In genomic region chr7:93622036-93622714, GRCh38 we compare ENCODE assay signal across 10 cellular contexts. TPM values are rescaled to one million over a fixed set of nuclear protein-coding genes. Genes with fewer than 3 reads are reported as not detected.
A peak's percentile ranks its signal among the peaks of the same experiment; 100 is the strongest.
DNase-seq lines count a peak whose midpoint lies in the region; ATAC-seq and TF ChIP-seq lines count a peak whose summit lies in the region.
"Had no signal": no experiment of that assay in that cellular context is flagged by ENCODE, and none has a peak within 500 bp of the region (broad histone marks: within the 10 kb centered on the region; RNA-seq: fewer than 3 reads in every experiment).

No MANE protein-coding gene starts in this region.

- 32% methylated on average over 10 of the region's 10 CpGs for WGBS in SK-N-SH (ENCODE audit: low lambda C conversion rate)

- no peaks in the 10 kb centered on the region for H3K79me2 ChIP-seq in KMS-11 (ENCODE audit: insufficient read depth, low read depth)
- H3K79me2 ChIP-seq in SK-N-SH (ENCODE audit: insufficient read depth): no peaks in the 10 kb centered on the region

- no peaks in the 10 kb centered on the region for H3K27me3 Mint-ChIP-seq in activated T-cell treated with anti-CD3 and anti-CD28 coated beads, Interleukin-2, amount 50 U/mL, for 72 hours (ENCODE audit: low read depth)
- peaks cover 0 to 6% (median 0%) of the 10 kb centered on the region in 5 donors for H3K27me3 Mint-ChIP-seq in naive thymus-derived CD4-positive, alpha-beta T cell

- POLR2A ChIA-PET in SK-N-SH (lab: Yijun Ruan, JAX): no interaction called here
- POLR2A ChIA-PET in naive thymus-derived CD4-positive, alpha-beta T cell (lab: Charles Lee): no interaction called here

- CTCF ChIA-PET in SK-N-SH (lab: Yijun Ruan, JAX): interaction anchor here (0.7 to 3.9 kb wide), 83 partner anchors 8 to 1860 kb away, joined by 3 to 49 read pairs (median 4); partner anchors contain the start of genes BET1, COL1A2, GNG11 and SGCE
- CTCF ChIA-PET in naive thymus-derived CD4-positive, alpha-beta T cell (lab: Charles Lee): no interaction called here

- TF ChIP-seq EP300 in SK-N-SH (IDR thresholded peaks at IDR 0.05; ENCODE audit: borderline replicate concordance in 1 of 2, low read depth in 1 of 2, low read length in 1 of 2): no peak

- H3K9me3 Mint-ChIP-seq in activated T-cell treated with anti-CD3 and anti-CD28 coated beads, Interleukin-2, amount 50 U/mL, for 72 hours: no peaks in the 10 kb centered on the region
- H3K9me3 Mint-ChIP-seq in naive thymus-derived CD4-positive, alpha-beta T cell: peaks cover 0 to 8% (median 0%) of the 10 kb centered on the region in 11 donors
- H3K9me3 Mint-ChIP-seq: activated B cell treated with CpG ODN at 0.5 μM for 24 hours had no signal

- no peaks in the 10 kb centered on the region for H3K4me1 Mint-ChIP-seq in activated T-cell treated with anti-CD3 and anti-CD28 coated beads, Interleukin-2, amount 50 U/mL, for 72 hours (ENCODE audit: low read depth)
- peaks cover 0 to 2% (median 0%) of the 10 kb centered on the region in 7 donors for H3K4me1 Mint-ChIP-seq in naive thymus-derived CD4-positive, alpha-beta T cell
- H3K4me1 Mint-ChIP-seq: activated B cell treated with CpG ODN at 0.5 μM for 24 hours had no signal

- H3K36me3 Mint-ChIP-seq in activated T-cell treated with anti-CD3 and anti-CD28 coated beads, Interleukin-2, amount 50 U/mL, for 72 hours (ENCODE audit: insufficient read depth in 2 of 2): peaks cover 0 to 1% of the 10 kb centered on the region in 2 donors
- H3K36me3 Mint-ChIP-seq in naive thymus-derived CD4-positive, alpha-beta T cell: no peaks in the 10 kb centered on the region

- TF ChIP-seq CTCF in KMS-11 (conservative IDR thresholded peaks at IDR 0.05; ENCODE audit: low read depth, low read length) (peak; percentile 80), SK-N-SH (IDR thresholded peaks at IDR 0.05) (peak; percentile 54)

- no peaks in the 10 kb centered on the region for H4K20me1 ChIP-seq in KMS-11 (ENCODE audit: insufficient read depth)
- H4K20me1 ChIP-seq in SK-N-SH (ENCODE audit: insufficient read depth): no peaks in the 10 kb centered on the region

- no peak overlapping the region for H3K4me3 Mint-ChIP-seq in activated T-cell treated with anti-CD3 and anti-CD28 coated beads, Interleukin-2, amount 50 U/mL, for 72 hours
- H3K4me3 Mint-ChIP-seq in naive thymus-derived CD4-positive, alpha-beta T cell: no peak overlapping the region
- H3K4me3 Mint-ChIP-seq: activated B cell treated with CpG ODN at 0.5 μM for 24 hours had no signal

- H3K27ac ChIP-seq in KMS-11 (no peak overlapping the region), SK-N-SH (ENCODE audit: low read depth in 2 of 2, low read length in 1 of 2) (no peak overlapping the region; a peak in 1 of 4 replicates)
- no peak overlapping the region for H3K27ac ChIP-seq in naive thymus-derived CD4-positive, alpha-beta T cell (ENCODE audit: low read depth, low read length)

- DNase-seq in SK-N-SH: peak; percentile 32
- peak; percentile 62 for DNase-seq in kidney tubule cell (ENCODE audit: low spot score)
- DNase-seq in activated T-cell treated with anti-CD3 and anti-CD28 coated beads, Interleukin-2, amount 50 U/mL, for 72 hours: no peak
- no peak for DNase-seq in activated CD4-positive, alpha-beta T cell treated with anti-CD3 and anti-CD28 coated beads, Interleukin-2, amount 50 U/mL, for 48 hours
- DNase-seq in naive thymus-derived CD4-positive, alpha-beta T cell: no peak
- DNase-seq: activated B cell treated with CpG ODN at 0.5 μM for 24 hours had no signal

- ATAC-seq in HG03354 (IDR thresholded peaks at IDR 0.05; ENCODE audit: poor library complexity, severe bottlenecking, unreplicated experiment): no peak
- no peak for ATAC-seq in activated T-cell treated with anti-CD3 and anti-CD28 coated beads, Interleukin-2, amount 50 U/mL, for 72 hours (replicated peaks in 1 of 2)
- no peak for ATAC-seq in naive thymus-derived CD4-positive, alpha-beta T cell

- no peak overlapping the region for H3K27ac Mint-ChIP-seq in activated T-cell treated with anti-CD3 and anti-CD28 coated beads, Interleukin-2, amount 50 U/mL, for 72 hours
- no peak overlapping the region for H3K27ac Mint-ChIP-seq in naive thymus-derived CD4-positive, alpha-beta T cell
- H3K27ac Mint-ChIP-seq: activated B cell treated with CpG ODN at 0.5 μM for 24 hours had no signal

- peak overlapping the region; percentile 4; the same call in 1 of the 2 replicates for H2AFZ ChIP-seq in KMS-11 (ENCODE audit: low read depth)
- H2AFZ ChIP-seq in SK-N-SH (ENCODE audit: low read depth): no peak overlapping the region

- H3K9ac ChIP-seq in ES-I3 (ENCODE audit: low read depth, low read length): peak overlapping the region; percentile 18; the same call in 1 of the 2 replicates
- no peak overlapping the region for H3K9ac ChIP-seq in KMS-11
- H3K9ac ChIP-seq in SK-N-SH: no peak overlapping the region

- peak; percentile 73 for TF ChIP-seq RAD21 in SK-N-SH (IDR thresholded peaks at IDR 0.05; ENCODE audit: low read length)

- intact Hi-C loops in naive thymus-derived CD4-positive, alpha-beta T cell (cut with micrococcal nuclease): no loop called here

- no peaks in the 10 kb centered on the region for H3K9me2 ChIP-seq in SK-N-SH

- H3K36me3 ChIP-seq in ES-I3 (ENCODE audit: insufficient read depth, low read length): no peaks in the 10 kb centered on the region
- H3K36me3 ChIP-seq in KMS-11 (ENCODE audit: insufficient read depth): no peaks in the 10 kb centered on the region
- H3K36me3 ChIP-seq in SK-N-SH (replicated peaks in 1 of 2; ENCODE audit: control insufficient read depth in 1 of 2, insufficient read depth in 2 of 2, low read length in 1 of 2): peaks cover 0 to 5% of the 10 kb centered on the region in 2 experiments
- H3K36me3 ChIP-seq in naive thymus-derived CD4-positive, alpha-beta T cell (ENCODE audit: control insufficient read depth in 2 of 3, insufficient read depth in 3 of 3, low read length in 3 of 3): no peaks in the 10 kb centered on the region

- no peaks in the 10 kb centered on the region for H3K27me3 ChIP-seq in KMS-11 (ENCODE audit: insufficient read depth, low read depth)
- H3K27me3 ChIP-seq in SK-N-SH (ENCODE audit: insufficient read depth): no peaks in the 10 kb centered on the region
- H3K27me3 ChIP-seq in naive thymus-derived CD4-positive, alpha-beta T cell (ENCODE audit: control insufficient read depth in 2 of 2, insufficient read depth in 2 of 2, low read length in 2 of 2): no peaks in the 10 kb centered on the region

- peaks cover 24% of the 10 kb centered on the region for H3K4me1 ChIP-seq in ES-I3 (ENCODE audit: insufficient read depth, low read length)
- H3K4me1 ChIP-seq in KMS-11 (ENCODE audit: low read depth, poor library complexity, severe bottlenecking): no peaks in the 10 kb centered on the region
- H3K4me1 ChIP-seq in SK-N-SH (ENCODE audit: control insufficient read depth in 1 of 2, insufficient read depth in 2 of 2, low read depth in 1 of 2, low read length in 1 of 2): peaks cover 0 to 3% of the 10 kb centered on the region in 2 experiments; a peak in 2 of 4 replicates
- no peaks in the 10 kb centered on the region for H3K4me1 ChIP-seq in naive thymus-derived CD4-positive, alpha-beta T cell (ENCODE audit: control insufficient read depth in 2 of 2, insufficient read depth in 2 of 2, low read length in 2 of 2)

- H3F3A ChIP-seq in SK-N-SH (replicated peaks; ENCODE audit: insufficient read depth): no peaks in the 10 kb centered on the region

- H3K9me3 ChIP-seq in ES-I3 (ENCODE audit: control insufficient read depth, insufficient read depth, low read length) (no peaks in the 10 kb centered on the region), SK-N-SH (no peaks in the 10 kb centered on the region)
- H3K9me3 ChIP-seq in naive thymus-derived CD4-positive, alpha-beta T cell (ENCODE audit: control insufficient read depth in 2 of 3, low read length in 3 of 3): no peaks in the 10 kb centered on the region

- H3K4me3 ChIP-seq in KMS-11 (IDR thresholded peaks at IDR 0.05; ENCODE audit: insufficient read depth, low read depth, low read length) (no peak overlapping the region), SK-N-SH (ENCODE audit: low read depth in 2 of 2, low read length in 1 of 2) (no peak overlapping the region; a peak in 1 of 4 replicates)
- H3K4me3 ChIP-seq in naive thymus-derived CD4-positive, alpha-beta T cell (ENCODE audit: low read length): no peak overlapping the region

- H3K4me2 ChIP-seq in KMS-11 (no peak overlapping the region), SK-N-SH (no peak overlapping the region)

TF ChIP-seq in SK-N-SH, 30 proteins besides CTCF, POLR2A, EP300 and RAD21:
- TF ChIP-seq GATA2 (CRISPR knock-in tag; IDR thresholded peaks at IDR 0.05) (0 out of 2 replicates have a peak, but pooled peaks have one; percentile 36), SMC3 (IDR thresholded peaks at IDR 0.05; ENCODE audit: low read depth, low read length) (peak; percentile 59), REST (IDR thresholded peaks at IDR 0.05; ENCODE audit: low read depth, low read length) (no peak)

RNA-seq across cellular contexts. Expression of gene CALCR, which starts 47.7 kb away (rescaled TPM):
- 0.06 and 0.12 TPM in 2 replicates for polyA plus RNA-seq in SK-N-SH (2012; rRNA removed)
- polyA plus RNA-seq in SK-N-SH (2012; cell fraction: cytosol; rRNA removed): 0.08 and 0.12 TPM in 2 replicates
- 0.05 and 0.08 TPM in 2 replicates for polyA plus RNA-seq in SK-N-SH (2012; cell fraction: nucleus; rRNA removed)
- not detected for total RNA-seq in activated T-cell treated with anti-CD3 and anti-CD28 coated beads, Interleukin-2, amount 50 U/mL, for 72 hours
- not detected for total RNA-seq in naive thymus-derived CD4-positive, alpha-beta T cell
- not detected for polyA plus RNA-seq in naive thymus-derived CD4-positive, alpha-beta T cell
- total RNA-seq: activated B cell treated with CpG ODN at 0.5 μM for 24 hours, pulmonary artery endothelial cell had no signal

Comparison
In these comparisons a context has a peak if more than half of its experiments do, and no peak if none do; other contexts are left out.
1. DNase-seq: peak in SK-N-SH (single experiment) and kidney tubule cell (single experiment); none in activated T-cell treated with anti-CD3 and anti-CD28 coated beads, Interleukin-2, amount 50 U/mL, for 72 hours (0 of 2), activated CD4-positive, alpha-beta T cell treated with anti-CD3 and anti-CD28 coated beads, Interleukin-2, amount 50 U/mL, for 48 hours (0 of 2) and naive thymus-derived CD4-positive, alpha-beta T cell (0 of 9).